Comparison of ENCODE assay signal across 8 cellular contexts in genomic region chr17:75154195-75155106, GRCh38. TPM values are rescaled to one million over a fixed set of nuclear protein-coding genes. Genes with fewer than 3 reads are reported as not detected.
A peak's percentile ranks its signal among the peaks of the same experiment; 100 is the strongest.
DNase-seq lines count a peak whose midpoint lies in the region; ATAC-seq and TF ChIP-seq lines count a peak whose summit lies in the region.

JPT1 (minus strand) TSS chr17:75154512; CDS start chr17:75154397, 115 bp downstream.

- H3K4me3 ChIP-seq in WERI-Rb-1 (ENCODE audit: low read depth, low read length): peak within 1 kb of the TSS; percentile 81
- peak within 1 kb of the TSS; percentile 92 to 94 (median 93) for H3K4me3 ChIP-seq in mammary epithelial cell (replicated peaks in 1 of 3; ENCODE audit: insufficient read depth in 1 of 3, low read depth in 2 of 3, low read length in 3 of 3)

- peak; percentile 92 for ATAC-seq in GM18873 (IDR thresholded peaks at IDR 0.05; ENCODE audit: low FRiP score, unreplicated experiment)
- ATAC-seq in HG03139 (IDR thresholded peaks at IDR 0.05; ENCODE audit: unreplicated experiment): peak; percentile 89

- H2AFZ ChIP-seq in mammary epithelial cell (ENCODE audit: low read depth, low read length): peak within 1 kb of the TSS; percentile 75

- in situ Hi-C loops in ACHN (cut with HindIII; ENCODE audit: low pct_ligation_motif_present, low pct_unique_long_range_greater_than_20kb, low sequenced_read_pairs): no loop called here
- in situ Hi-C loops in mammary epithelial cell (cut with MboI; ENCODE audit: low sequenced_read_pairs in 2 of 2): no loop called here

- H3K36me3 ChIP-seq in WERI-Rb-1 (peaks cover 51% of the 10 kb centered on the region), mammary epithelial cell (ENCODE audit: insufficient read depth, low read length) (no peaks in the 10 kb centered on the region)

- H3K27me3 ChIP-seq in WERI-Rb-1 (ENCODE audit: insufficient read depth, low read depth, severe bottlenecking) (no peaks in the 10 kb centered on the region), mammary epithelial cell (ENCODE audit: insufficient read depth, low read length) (no peaks in the 10 kb centered on the region)

- H3K4me1 ChIP-seq in mammary epithelial cell (ENCODE audit: insufficient read depth, low read length): peaks cover 29% of the 10 kb centered on the region

- peak within 1 kb of the TSS; percentile 80 for H3K4me2 ChIP-seq in mammary epithelial cell (ENCODE audit: insufficient read depth, low read depth, low read length)

- no peaks in the 10 kb centered on the region for H4K20me1 ChIP-seq in mammary epithelial cell (ENCODE audit: insufficient read depth, low read length)

- H3K9me3 ChIP-seq in WERI-Rb-1 (ENCODE audit: severe bottlenecking) (no peaks in the 10 kb centered on the region), mammary epithelial cell (replicated peaks; ENCODE audit: insufficient read depth, low read length) (no peaks in the 10 kb centered on the region)

- intact Hi-C loops in mammary epithelial cell (cut with micrococcal nuclease): loop anchor here (1.0 to 2.0 kb wide), 3 partner anchors 28 to 40 kb away; partner anchors contain the start of gene SUMO2

- peaks cover 49% of the 10 kb centered on the region for H3K79me2 ChIP-seq in mammary epithelial cell (ENCODE audit: insufficient read depth, low read length)

- H3K9ac ChIP-seq in mammary epithelial cell (ENCODE audit: insufficient read depth, low read length): peak within 1 kb of the TSS; percentile 69

- TF ChIP-seq CTCF in WERI-Rb-1 (IDR thresholded peaks at IDR 0.05; ENCODE audit: low read depth, low read length): no peak
- TF ChIP-seq CTCF in mammary epithelial cell (conservative IDR thresholded peaks at IDR 0.05 in 1 of 2, IDR thresholded peaks at IDR 0.05 in 1 of 2; ENCODE audit: extremely low read depth in 1 of 2, insufficient read depth in 1 of 2, low read depth in 1 of 2, low read length in 2 of 2): no peak

- no TSS peak for BruUV-seq in mammary epithelial cell (replicated peaks; lab: Mats Ljungman, UMichigan)

- dilution Hi-C loops in mammary epithelial cell (cut with HindIII; ENCODE audit: low sequenced_read_pairs): no loop called here

- peak; percentile 100 for DNase-seq in ACHN
- peak; percentile 99 for DNase-seq in NCI-H2227 (lab: John Stamatoyannopoulos, UW; ENCODE audit: unreplicated experiment)
- peak; percentile 100 for DNase-seq in WERI-Rb-1
- peak; percentile 99 for DNase-seq in mammary epithelial cell
- DNase-seq in iPS-NIHi7 (ENCODE audit: extremely low spot score): peak; percentile 98
- DNase-seq in smooth muscle cell of the brain vasculature (ENCODE audit: low read depth, low spot score): peak; percentile 97

- peak within 1 kb of the TSS; percentile 85 for H3K27ac ChIP-seq in WERI-Rb-1
- peak within 1 kb of the TSS; percentile 61 for H3K27ac ChIP-seq in mammary epithelial cell (ENCODE audit: insufficient read depth, low read depth, low read length)

- CTCF ChIA-PET in mammary epithelial cell (lab: Charles Lee; ENCODE audit: low non-redundant PET): interaction anchor here (0.6 kb wide), 1 partner anchor 116 kb away, joined by 4 read pairs; the partner anchor contains the start of gene MIF4GD

- WGBS in mammary epithelial cell (ENCODE audit: low coverage, missing lambda C conversion rate): 6% methylated on average over 18 of the region's 67 CpGs

RNA-seq across cellular contexts. Expression of gene JPT1, which starts in this region (rescaled TPM):
- 100 to 1,000 TPM; 107 to 223 TPM for total RNA-seq in mammary epithelial cell
- polyA plus RNA-seq in mammary epithelial cell: 280 TPM
- 110 TPM for polyA minus RNA-seq in mammary epithelial cell

Comparison
In these comparisons a context has a peak if more than half of its experiments do, and no peak if none do; other contexts are left out.
1. Peak in every context shown above with its lines: DNase-seq, ATAC-seq, H3K4me3 ChIP-seq and H3K27ac ChIP-seq.